In genomic region chr3:142923694-142924093, GRCh38 we compare ENCODE assay signal across 11 cellular contexts. TPM values are rescaled to one million over a fixed set of nuclear protein-coding genes. Genes with fewer than 3 reads are reported as not detected.
"Had no signal": no experiment of that assay in that cellular context is flagged by ENCODE, and none has a peak within 500 bp of the region (broad histone marks: within the 10 kb centered on the region; RNA-seq: fewer than 3 reads in every experiment).

No MANE protein-coding gene starts in this region.

- H3K36me3 ChIP-seq: HAP-1 had no signal

- H3K9ac ChIP-seq: GM23248 had no signal

- FAIRE-seq: H1, H54 had no signal

- H3K9me3 ChIP-seq: HAP-1 had no signal

- H3K27ac Mint-ChIP-seq: GM23338, H9, HFFc6 had no signal

- ATAC-seq: GM23338, HCT116 had no signal

- H3K4me2 ChIP-seq: GM23338 had no signal

- H3K4me1 ChIP-seq: HAP-1 had no signal

- H2AFZ ChIP-seq: GM23248, GM23338 had no signal

- DNase-seq: GM23248, GOT3, H7, H9, HCEC 1CT, HFFc6 had no signal

- H3K4me1 Mint-ChIP-seq: GM23338, H9 had no signal

- H3K4me3 Mint-ChIP-seq: GM23338, H9, HFFc6 had no signal

- H3K27ac ChIP-seq: GM23248 had no signal

- H3K4me3 ChIP-seq: GM23248, GM23338, HAP-1 had no signal

RNA-seq across cellular contexts. Expression of gene PAQR9, which starts 39.8 kb away (rescaled TPM):
- total RNA-seq: GM23248 had no signal
- polyA plus RNA-seq: GM23248 had no signal
